10 cellular contexts compared by ENCODE assay signal in the genomic region with DNA sequence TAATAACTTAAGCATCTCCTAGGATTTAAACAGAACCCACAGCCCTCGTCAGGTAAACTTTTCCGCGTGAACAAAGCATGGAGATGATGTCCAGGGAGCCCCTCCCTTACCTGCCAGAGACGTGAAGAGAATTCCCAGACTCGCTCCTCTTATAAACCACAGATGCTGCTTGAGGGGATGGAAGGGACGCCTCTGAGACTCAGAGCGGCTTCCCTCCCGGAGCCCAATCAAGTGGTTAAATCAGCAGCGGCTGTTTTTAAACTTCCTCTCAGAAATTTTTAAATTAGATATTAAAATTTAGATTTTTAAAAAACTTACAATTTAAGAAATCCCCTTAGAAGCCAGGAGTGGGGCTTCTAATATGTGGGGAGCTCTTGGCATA.
DNase-seq lines count a peak whose midpoint lies in the region; ATAC-seq and TF ChIP-seq lines count a peak whose summit lies in the region.
"Had no signal": no experiment of that assay in that cellular context is flagged by ENCODE, and none has a peak within 500 bp of the region (broad histone marks: within the 10 kb centered on the region; RNA-seq: fewer than 3 reads in every experiment).

No MANE protein-coding gene starts in this region.

- H3K9me3 Mint-ChIP-seq in stimulated activated naive CD8-positive, alpha-beta T cell treated with anti-CD3 and anti-CD28 coated beads, Interleukin-15, Interleukin-2, amounts not matched to agents 100 ng/mL and 50 ng/mL, for 24 hours = no peaks in the 10 kb centered on the region
- H3K9me3 Mint-ChIP-seq in activated CD4-positive, alpha-beta memory T cell treated with anti-CD3 and anti-CD28 coated beads, Interleukin-2, amount 10 ng/mL, durations not matched to agents 7 days and 5 days = no peaks in the 10 kb centered on the region

- POLR2A ChIA-PET in activated CD4-positive, alpha-beta memory T cell treated with anti-CD3 and anti-CD28 coated beads, Interleukin-2, amount 10 ng/mL, durations not matched to agents 7 days and 5 days (lab: Charles Lee) = interaction anchor here (1.0 to 9.5 kb wide), 11 partner anchors 10 to 65 kb away, joined by 3 to 238 read pairs (median 8); a partner anchor contains a TSS

- H3K4me1 ChIP-seq in lung (ENCODE audit: control insufficient read depth in 2 of 2, insufficient read depth in 2 of 2, low read length in 2 of 2) = peaks cover 30 to 34% of the 10 kb centered on the region in 2 donors

- ATAC-seq in stimulated activated naive CD8-positive, alpha-beta T cell treated with anti-CD3 and anti-CD28 coated beads, Interleukin-15, Interleukin-2, amounts not matched to agents 100 U/mL and 50 U/mL, for 24 hours = no peak
- ATAC-seq in lung (ENCODE audit: insufficient read depth, low FRiP score) (no peak), HG02938 (IDR thresholded peaks at IDR 0.05; ENCODE audit: unreplicated experiment) (no peak)

- H3K4me1 Mint-ChIP-seq in stimulated activated naive CD8-positive, alpha-beta T cell treated with anti-CD3 and anti-CD28 coated beads, Interleukin-15, Interleukin-2, amounts not matched to agents 100 ng/mL and 50 ng/mL, for 24 hours (ENCODE audit: low read depth) = peaks cover 95% of the 10 kb centered on the region
- peaks cover 95% of the 10 kb centered on the region for H3K4me1 Mint-ChIP-seq in activated CD4-positive, alpha-beta memory T cell treated with anti-CD3 and anti-CD28 coated beads, Interleukin-2, amount 10 ng/mL, durations not matched to agents 7 days and 5 days

- peak overlapping the region; percentile 63 to 73 for H3K27ac ChIP-seq in lung (ENCODE audit: low read depth in 1 of 2, low read length in 1 of 2)

- H3K27me3 Mint-ChIP-seq in stimulated activated naive CD8-positive, alpha-beta T cell treated with anti-CD3 and anti-CD28 coated beads, Interleukin-15, Interleukin-2, amounts not matched to agents 100 ng/mL and 50 ng/mL, for 24 hours = no peaks in the 10 kb centered on the region
- H3K27me3 Mint-ChIP-seq in activated CD4-positive, alpha-beta memory T cell treated with anti-CD3 and anti-CD28 coated beads, Interleukin-2, amount 10 ng/mL, durations not matched to agents 7 days and 5 days = no peaks in the 10 kb centered on the region

- H3K27me3 ChIP-seq in lung (ENCODE audit: control insufficient read depth, insufficient read depth) = no peaks in the 10 kb centered on the region

- H3K4me3 Mint-ChIP-seq in stimulated activated naive CD8-positive, alpha-beta T cell treated with anti-CD3 and anti-CD28 coated beads, Interleukin-15, Interleukin-2, amounts not matched to agents 100 ng/mL and 50 ng/mL, for 24 hours = peak overlapping the region; percentile 72
- H3K4me3 Mint-ChIP-seq in activated CD4-positive, alpha-beta memory T cell treated with anti-CD3 and anti-CD28 coated beads, Interleukin-2, amount 10 ng/mL, durations not matched to agents 7 days and 5 days = peak overlapping the region; percentile 71

- no peaks in the 10 kb centered on the region for H3K36me3 ChIP-seq in lung (ENCODE audit: control insufficient read depth in 2 of 2, insufficient read depth in 2 of 2, low read length in 2 of 2)

- H3K4me3 ChIP-seq in lung = no peak overlapping the region
- H3K4me3 ChIP-seq: K562 had no signal

- peak overlapping the region; percentile 97 for H3K27ac Mint-ChIP-seq in stimulated activated naive CD8-positive, alpha-beta T cell treated with anti-CD3 and anti-CD28 coated beads, Interleukin-15, Interleukin-2, amounts not matched to agents 100 ng/mL and 50 ng/mL, for 24 hours
- peak overlapping the region; percentile 100 for H3K27ac Mint-ChIP-seq in activated CD4-positive, alpha-beta memory T cell treated with anti-CD3 and anti-CD28 coated beads, Interleukin-2, amount 10 ng/mL, durations not matched to agents 7 days and 5 days

- CTCF ChIA-PET in activated CD4-positive, alpha-beta memory T cell treated with anti-CD3 and anti-CD28 coated beads, Interleukin-2, amount 10 ng/mL, durations not matched to agents 7 days and 5 days (lab: Charles Lee) = interaction anchor here (0.8 to 5.0 kb wide), 11 partner anchors 10 to 71 kb away, joined by 3 to 30 read pairs (median 6); a partner anchor contains a TSS

- H3K36me3 Mint-ChIP-seq in stimulated activated naive CD8-positive, alpha-beta T cell treated with anti-CD3 and anti-CD28 coated beads, Interleukin-15, Interleukin-2, amounts not matched to agents 100 ng/mL and 50 ng/mL, for 24 hours (ENCODE audit: low read depth) = peaks cover 19% of the 10 kb centered on the region
- H3K36me3 Mint-ChIP-seq in activated CD4-positive, alpha-beta memory T cell treated with anti-CD3 and anti-CD28 coated beads, Interleukin-2, amount 10 ng/mL, durations not matched to agents 7 days and 5 days (ENCODE audit: low read depth) = peaks cover 59% of the 10 kb centered on the region

- no peak for DNase-seq in stimulated activated naive CD8-positive, alpha-beta T cell treated with anti-CD3 and anti-CD28 coated beads, Interleukin-15, Interleukin-2, amounts not matched to agents 100 U/mL and 50 U/mL, for 24 hours
- peak; percentile 31 for DNase-seq in activated CD4-positive, alpha-beta memory T cell treated with anti-CD3 and anti-CD28 coated beads, Interleukin-2, amount 10 ng/mL, durations not matched to agents 7 days and 5 days
- DNase-seq in lung (ENCODE audit: low spot score) (no peak), ecto neural progenitor cell (ENCODE audit: low spot score) (no peak), NCI-H345 (lab: John Stamatoyannopoulos, UW) (no peak)
- no peak for DNase-seq in effector CD8-positive, alpha-beta T cell (lab: John Stamatoyannopoulos, UW)
- DNase-seq: DMS 273 treated with DMSO at 0.1 percent for 48 hours had no signal

- 74 to 77% methylated on average over 9 of the region's 9 CpGs for WGBS in lung, 2 donors

- TF ChIP-seq CTCF in lung (IDR thresholded peaks at IDR 0.05; ENCODE audit: control extremely low read depth, extremely low read depth) = no peak

- H3K9me3 ChIP-seq in lung (ENCODE audit: control insufficient read depth in 2 of 2, insufficient read depth in 1 of 2, low read length in 1 of 2) = no peaks in the 10 kb centered on the region
